8 cellular contexts compared by ENCODE assay signal in the genomic region with DNA sequence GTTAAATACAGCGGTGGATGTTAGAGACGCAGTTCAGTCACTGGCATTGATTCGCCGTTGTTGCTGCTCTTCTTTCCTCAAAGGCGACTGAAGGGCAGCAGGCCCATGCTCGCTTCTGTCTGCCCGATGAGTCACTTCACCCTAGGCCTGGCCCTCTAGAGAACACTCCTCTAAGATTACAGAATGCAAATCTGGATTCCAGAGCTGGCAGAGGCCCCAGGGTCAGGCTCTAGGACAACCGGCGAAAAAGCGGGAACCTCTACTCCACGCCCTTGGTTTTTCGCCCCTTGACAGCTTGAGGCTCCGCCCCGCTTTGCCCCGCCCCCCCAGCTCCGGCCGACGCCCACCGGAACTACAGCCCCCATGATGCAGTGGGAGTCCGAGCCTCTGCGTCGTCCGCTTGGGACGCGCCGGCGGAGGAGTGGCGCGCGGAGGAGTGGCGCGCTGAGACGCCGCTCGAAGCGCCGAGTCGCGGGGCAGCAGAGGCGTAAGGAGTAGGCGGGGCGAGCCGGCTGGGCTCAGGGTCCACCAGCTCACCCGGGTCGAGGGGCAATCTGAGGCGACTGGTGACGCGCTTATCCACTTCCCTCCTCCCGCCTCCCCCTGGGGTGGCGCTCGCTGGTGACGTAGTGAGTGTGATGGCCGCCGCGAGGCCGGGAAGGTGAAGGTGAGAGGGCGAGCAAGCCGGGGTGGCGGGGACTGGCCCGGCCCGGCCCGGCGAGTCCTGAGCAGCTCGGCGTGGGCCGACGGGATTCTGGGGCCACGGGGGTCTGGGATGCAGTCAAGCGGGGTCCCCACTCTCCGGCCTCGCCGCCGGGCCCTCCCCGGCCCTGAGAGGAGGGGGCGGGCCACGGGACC. TPM values are rescaled to one million over a fixed set of nuclear protein-coding genes. Genes with fewer than 3 reads are reported as not detected.
DNase-seq lines count a peak whose midpoint lies in the region; ATAC-seq and TF ChIP-seq lines count a peak whose summit lies in the region.

A gene (plus strand): TSS at position 627 of the 858 bp plus-strand sequence. CDS start 8,725 bp downstream, outside the sequence.

- peaks cover 17% of the 10 kb centered on the region for H3K4me1 Mint-ChIP-seq in endothelial cell (ENCODE audit: unreplicated experiment)

- H2AFZ ChIP-seq in OCI-LY3 (ENCODE audit: low read depth, low read length): peak within 1 kb of the TSS; percentile 13; the same call in 1 of the 2 replicates

- no peaks in the 10 kb centered on the region for H4K20me1 ChIP-seq in OCI-LY3 (ENCODE audit: insufficient read depth, low read length)

- DNase-seq in D341Med (ENCODE audit: low spot score): peak; percentile 96
- DNase-seq in HuH-7 (ENCODE audit: low spot score): peak; percentile 97
- DNase-seq in activated CD8-positive, alpha-beta memory T cell treated with anti-CD3 and anti-CD28 coated beads, Interleukin-2, amount 50 U/mL, for 48 hours: peak; percentile 94
- peak; percentile 97 for DNase-seq in endothelial cell (ENCODE audit: low spot score)
- DNase-seq in midbrain (lab: John Stamatoyannopoulos, UW): peak; percentile 96
- DNase-seq in stimulated activated CD8-positive, alpha-beta memory T cell treated with anti-CD3 and anti-CD28 coated beads, Interleukin-2, amount 100 ng/mL, for 1 hour (ENCODE audit: low read depth in 2 of 2): peak; percentile 83 to 85

- no peaks in the 10 kb centered on the region for H3K9me3 Mint-ChIP-seq in endothelial cell (ENCODE audit: unreplicated experiment)

- H3K27me3 Mint-ChIP-seq in endothelial cell (ENCODE audit: unreplicated experiment): peaks cover 9% of the 10 kb centered on the region

- H3K4me1 ChIP-seq in OCI-LY3 (ENCODE audit: low read length): peaks cover 7% of the 10 kb centered on the region; the same call in 1 of the 2 replicates

- H3K36me3 Mint-ChIP-seq in endothelial cell (ENCODE audit: low read depth, unreplicated experiment): peaks cover 27% of the 10 kb centered on the region

- H3K4me2 ChIP-seq in OCI-LY3 (ENCODE audit: low read length): peak within 1 kb of the TSS; percentile 92

- TF ChIP-seq CTCF in OCI-LY3 (IDR thresholded peaks at IDR 0.05; ENCODE audit: low read depth, low read length) (no peak), endothelial cell (IDR thresholded peaks at IDR 0.05; ENCODE audit: unreplicated experiment) (no peak)

- H3K79me2 ChIP-seq in OCI-LY3 (ENCODE audit: low read length): peaks cover 21% of the 10 kb centered on the region

- ATAC-seq in GM21515 (IDR thresholded peaks at IDR 0.05; ENCODE audit: unreplicated experiment): peak; percentile 87

- no peaks in the 10 kb centered on the region for H3K27me3 ChIP-seq in OCI-LY3 (ENCODE audit: low read depth, low read length)

- H3K4me3 ChIP-seq in OCI-LY3 (ENCODE audit: low read length): peak within 1 kb of the TSS; percentile 99

- H3K36me3 ChIP-seq in OCI-LY3 (replicated peaks; ENCODE audit: low read depth, low read length): no peaks in the 10 kb centered on the region

- H3K27ac Mint-ChIP-seq in endothelial cell (ENCODE audit: unreplicated experiment): peak within 1 kb of the TSS; percentile 91

- no peaks in the 10 kb centered on the region for H3K9me3 ChIP-seq in OCI-LY3 (ENCODE audit: insufficient read depth, low read length)

- peak within 1 kb of the TSS; percentile 54 for H3K27ac ChIP-seq in OCI-LY3 (ENCODE audit: low read length)

- H3K4me3 Mint-ChIP-seq in endothelial cell (ENCODE audit: unreplicated experiment): peak within 1 kb of the TSS; percentile 95

- peak within 1 kb of the TSS; percentile 79 for H3K9ac ChIP-seq in OCI-LY3 (ENCODE audit: low read length)

RNA-seq across cellular contexts. Expression of the gene that starts here (rescaled TPM):
- total RNA-seq in endothelial cell (ENCODE audit: unreplicated experiment): 59.4 TPM

Comparison
In these comparisons a context has a peak if more than half of its experiments do, and no peak if none do; other contexts are left out.
1. Peak in every context shown above with its lines: DNase-seq, ATAC-seq, H3K4me3 ChIP-seq and H3K27ac ChIP-seq.